10 cellular contexts compared by ENCODE assay signal in genomic region chr9:114250235-114250568, GRCh38.
A peak's percentile ranks its signal among the peaks of the same experiment; 100 is the strongest.
DNase-seq lines count a peak whose midpoint lies in the region; ATAC-seq and TF ChIP-seq lines count a peak whose summit lies in the region.
"Had no signal": no experiment of that assay in that cellular context is flagged by ENCODE, and none has a peak within 500 bp of the region (broad histone marks: within the 10 kb centered on the region; RNA-seq: fewer than 3 reads in every experiment).

No MANE protein-coding gene starts in this region.

- no peaks in the 10 kb centered on the region for H3K4me1 Mint-ChIP-seq in activated naive CD8-positive, alpha-beta T cell treated with anti-CD3 and anti-CD28 coated beads for 36 hours

- no peak overlapping the region for H3K27ac Mint-ChIP-seq in activated naive CD8-positive, alpha-beta T cell treated with anti-CD3 and anti-CD28 coated beads for 36 hours

- H3K27ac ChIP-seq in caudate nucleus (ENCODE audit: low read depth, low read length) (peak overlapping the region; percentile 23), right lobe of liver (peak overlapping the region in 1 of 3 donors; percentile 51), testis (no peak overlapping the region)

- TF ChIP-seq POLR2A in right lobe of liver (IDR thresholded peaks at IDR 0.05) (no peak), testis (IDR thresholded peaks at IDR 0.05) (no peak), GM18505 (IDR thresholded peaks at IDR 0.05; ENCODE audit: borderline replicate concordance, extremely low read depth, insufficient read depth, insufficient read length) (no peak)

- no peak for TF ChIP-seq CTCF in right lobe of liver (IDR thresholded peaks at IDR 0.05)
- no peak for TF ChIP-seq CTCF in testis (IDR thresholded peaks at IDR 0.05)

- H3K36me3 ChIP-seq in right lobe of liver (no peaks in the 10 kb centered on the region), testis (ENCODE audit: low read depth, missing control alignments) (no peaks in the 10 kb centered on the region)

- H3K4me1 ChIP-seq in right lobe of liver, result peaks cover 0 to 22% (median 13%) of the 10 kb centered on the region in 4 donors
- H3K4me1 ChIP-seq in testis, result peaks cover 4% of the 10 kb centered on the region

- no peak overlapping the region for H3K4me3 ChIP-seq in right lobe of liver
- H3K4me3 ChIP-seq in testis, result no peak overlapping the region

- no peak overlapping the region for H3K4me3 Mint-ChIP-seq in activated naive CD8-positive, alpha-beta T cell treated with anti-CD3 and anti-CD28 coated beads for 36 hours

- 27% methylated on average over 5 of the region's 13 CpGs for WGBS in right lobe of liver (ENCODE audit: insufficient coverage, low coverage, low lambda C conversion rate, missing lambda C conversion rate)
- WGBS in testis, 2 donors, result 41 to 67% methylated on average over 8 to 13 of the region's 13 CpGs

- H3K27me3 ChIP-seq in right lobe of liver (no peaks in the 10 kb centered on the region), testis (no peaks in the 10 kb centered on the region)

- DNase-seq in NCI-H1092 (lab: John Stamatoyannopoulos, UW) (peak; percentile 83), caudate nucleus (lab: John Stamatoyannopoulos, UW) (peak in 58 of 61 donors; percentile 24 to 93 (median 70)), right lobe of liver (peak; percentile 74 to 91 (median 88)), testis (peak; percentile 75), GM19240 (ENCODE audit: insufficient read length, low spot score) (no peak), HCEC 1CT (no peak)
- no peak for DNase-seq in activated naive CD8-positive, alpha-beta T cell treated with anti-CD3 and anti-CD28 coated beads for 36 hours
- DNase-seq: effector CD4-positive, alpha-beta T cell; NCI-H2081 treated with DMSO at 0.1 percent for 48 hours had no signal

- H3K9me3 ChIP-seq in right lobe of liver, result no peaks in the 10 kb centered on the region
- no peaks in the 10 kb centered on the region for H3K9me3 ChIP-seq in testis

- no peaks in the 10 kb centered on the region for H3K9me3 Mint-ChIP-seq in activated naive CD8-positive, alpha-beta T cell treated with anti-CD3 and anti-CD28 coated beads for 36 hours

- H3K36me3 Mint-ChIP-seq in activated naive CD8-positive, alpha-beta T cell treated with anti-CD3 and anti-CD28 coated beads for 36 hours, result no peaks in the 10 kb centered on the region

- H3K27me3 Mint-ChIP-seq in activated naive CD8-positive, alpha-beta T cell treated with anti-CD3 and anti-CD28 coated beads for 36 hours, result no peaks in the 10 kb centered on the region

- intact Hi-C loops in right lobe of liver (cut with DNase I), result no loop called here
- intact Hi-C loops in testis (cut with DNase I; ENCODE audit: low total_unique reads), result no loop called here

- ATAC-seq in right lobe of liver (peak; percentile 85 to 88 (median 87)), GM18505 (IDR thresholded peaks at IDR 0.05; ENCODE audit: unreplicated experiment) (no peak)

Comparison
In these comparisons a context has a peak if more than half of its experiments do, and no peak if none do; other contexts are left out.
1. DNase-seq: peak in NCI-H1092 (single experiment), caudate nucleus (58 of 61), right lobe of liver (3 of 3) and testis (single experiment); none in activated naive CD8-positive, alpha-beta T cell treated with anti-CD3 and anti-CD28 coated beads for 36 hours (single experiment), GM19240 (single experiment) and HCEC 1CT (single experiment).